Comparison of ENCODE assay signal across 7 cellular contexts in genomic region chr20:19504251-19504650, GRCh38.
"Had no signal": no experiment of that assay in that cellular context is flagged by ENCODE, and none has a peak within 500 bp of the region (broad histone marks: within the 10 kb centered on the region; RNA-seq: fewer than 3 reads in every experiment).

No MANE protein-coding gene starts in this region.

- H3K9me3 Mint-ChIP-seq: GM23338, H9 had no signal

- H3K4me3 ChIP-seq: GM23338, K562 had no signal

- H3K4me1 Mint-ChIP-seq: H9 had no signal

- H3K27ac Mint-ChIP-seq: GM23338, H9, HFFc6 had no signal

- DNase-seq: H9, HFFc6, IMR-90, KG1 had no signal

- H3K4me3 Mint-ChIP-seq: GM23338, H9, HFFc6 had no signal

- H3K27ac ChIP-seq: HL-60 had no signal
